8 cellular contexts compared by ENCODE assay signal in the genomic region with DNA sequence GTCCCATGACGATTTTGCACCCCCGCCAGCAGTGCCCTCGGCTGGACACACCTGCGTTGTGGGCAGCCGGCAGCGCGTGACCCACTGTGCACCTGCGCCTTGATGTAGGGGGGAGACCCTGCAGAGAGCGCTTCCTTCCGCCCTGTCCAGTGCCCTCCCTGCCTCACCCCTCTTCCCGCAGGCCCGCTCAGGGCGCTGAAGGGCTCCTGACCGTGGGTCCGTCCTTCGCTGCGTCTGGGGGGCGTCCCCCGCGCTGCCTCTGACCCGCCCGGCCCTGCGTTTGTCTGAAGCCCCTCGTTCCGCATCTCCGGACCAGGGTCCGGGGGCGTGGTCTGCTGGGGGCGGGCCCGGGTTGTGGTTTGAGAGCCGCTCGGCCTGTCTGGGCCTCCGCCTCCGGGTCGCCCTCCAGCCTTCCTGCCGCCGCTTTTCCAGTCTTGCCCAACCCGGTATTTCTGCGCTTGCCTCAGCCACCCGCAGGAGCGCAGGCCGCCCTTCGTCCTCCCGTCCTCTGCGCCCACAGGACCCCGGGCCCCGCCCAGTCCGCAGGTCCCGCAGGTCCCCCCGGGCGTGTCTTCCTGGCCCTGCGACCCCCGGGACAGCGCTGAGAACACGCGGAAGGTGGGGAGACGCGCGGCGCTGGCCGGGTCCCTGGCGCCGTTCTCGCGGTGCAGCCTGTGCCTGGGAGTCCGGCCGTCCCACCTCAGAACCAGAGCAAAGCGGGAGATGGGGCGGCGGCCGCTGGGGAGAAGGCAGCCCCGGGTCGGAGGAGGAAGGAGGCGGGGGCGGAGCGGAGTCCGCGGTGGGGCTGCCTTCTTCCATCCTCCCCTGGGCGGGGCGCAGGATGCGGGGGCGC. TPM values are rescaled to one million over a fixed set of nuclear protein-coding genes. Genes with fewer than 3 reads are reported as not detected.
DNase-seq lines count a peak whose midpoint lies in the region; ATAC-seq and TF ChIP-seq lines count a peak whose summit lies in the region.

No MANE protein-coding gene starts in this region.

- no peak overlapping the region for H2AFZ ChIP-seq in OCI-LY1 (ENCODE audit: low read length)

- H3K27me3 Mint-ChIP-seq in activated naive CD8-positive, alpha-beta T cell treated with anti-CD3 and anti-CD28 coated beads, Interleukin-2, amount 10 ng/mL, durations not matched to agents 7 days and 5 days: peaks cover 19% of the 10 kb centered on the region

- peak; percentile 52 for ATAC-seq in GM21786 (IDR thresholded peaks at IDR 0.05; ENCODE audit: unreplicated experiment)
- peak; percentile 69 for ATAC-seq in activated naive CD8-positive, alpha-beta T cell treated with anti-CD3 and anti-CD28 coated beads, Interleukin-2, amount 10 ng/mL, durations not matched to agents 7 days and 5 days (ENCODE audit: low read depth)

- no peaks in the 10 kb centered on the region for H3K9me3 Mint-ChIP-seq in activated naive CD8-positive, alpha-beta T cell treated with anti-CD3 and anti-CD28 coated beads, Interleukin-2, amount 10 ng/mL, durations not matched to agents 7 days and 5 days

- H3K4me1 Mint-ChIP-seq in activated naive CD8-positive, alpha-beta T cell treated with anti-CD3 and anti-CD28 coated beads, Interleukin-2, amount 10 ng/mL, durations not matched to agents 7 days and 5 days: peaks cover 23% of the 10 kb centered on the region

- H3F3A ChIP-seq in OCI-LY1 (ENCODE audit: insufficient read depth, low read length): no peaks in the 10 kb centered on the region

- peaks cover 44% of the 10 kb centered on the region for H3K4me1 ChIP-seq in OCI-LY1 (ENCODE audit: insufficient read depth, low read length, severe bottlenecking)
- peaks cover 4% of the 10 kb centered on the region for H3K4me1 ChIP-seq in iPS-15b (ENCODE audit: control insufficient read depth, insufficient read depth, low read length)

- peak; percentile 70 for DNase-seq in EL
- peak; percentile 81 for DNase-seq in activated naive CD8-positive, alpha-beta T cell treated with anti-CD3 and anti-CD28 coated beads, Interleukin-2, amount 10 ng/mL, durations not matched to agents 7 days and 5 days
- peak; percentile 42 for DNase-seq in stimulated activated CD4-positive, alpha-beta T cell treated with anti-CD3 and anti-CD28 coated beads, Interleukin-4, amount 100 ng/mL, for 24 hours
- no peak for DNase-seq in inferior parietal cortex (ENCODE audit: extremely low spot score)
- no peak for DNase-seq in posterior cingulate gyrus

- H3K4me3 ChIP-seq in OCI-LY1 (ENCODE audit: low read depth, low read length, poor library complexity, severe bottlenecking) (peak overlapping the region; percentile 53), iPS-15b (ENCODE audit: low read depth, low read length) (peak overlapping the region; percentile 69)

- H3K9ac ChIP-seq in OCI-LY1 (ENCODE audit: low read length) (peak overlapping the region; percentile 34; the same call in 1 of the 2 replicates), iPS-15b (ENCODE audit: low read depth, low read length) (peak overlapping the region; percentile 54)

- H3K36me3 Mint-ChIP-seq in activated naive CD8-positive, alpha-beta T cell treated with anti-CD3 and anti-CD28 coated beads, Interleukin-2, amount 10 ng/mL, durations not matched to agents 7 days and 5 days: peaks cover 2% of the 10 kb centered on the region

- H3K4me3 Mint-ChIP-seq in activated naive CD8-positive, alpha-beta T cell treated with anti-CD3 and anti-CD28 coated beads, Interleukin-2, amount 10 ng/mL, durations not matched to agents 7 days and 5 days: peak overlapping the region; percentile 80

- H3K27me3 ChIP-seq in OCI-LY1 (ENCODE audit: insufficient read depth, low read length): peaks cover 3% of the 10 kb centered on the region; the same call in 1 of the 2 replicates
- H3K27me3 ChIP-seq in iPS-15b (ENCODE audit: control insufficient read depth, insufficient read depth, low read length): no peaks in the 10 kb centered on the region

- TF ChIP-seq CTCF in OCI-LY1 (IDR thresholded peaks at IDR 0.05; ENCODE audit: low read length): no peak

- peaks cover 31% of the 10 kb centered on the region for H3K36me3 ChIP-seq in OCI-LY1 (ENCODE audit: insufficient read depth, low read length)
- H3K36me3 ChIP-seq in iPS-15b (ENCODE audit: control insufficient read depth, insufficient read depth, low read length): peaks cover 13% of the 10 kb centered on the region

- POLR2A ChIA-PET in activated naive CD8-positive, alpha-beta T cell treated with anti-CD3 and anti-CD28 coated beads, Interleukin-2, amount 10 ng/mL, durations not matched to agents 7 days and 5 days (lab: Charles Lee): interaction anchor here (0.6 to 1.8 kb wide), 4 partner anchors 16 to 70 kb away, joined by 3 to 10 read pairs (median 3); a partner anchor contains a TSS

- intact Hi-C loops in posterior cingulate gyrus (cut with DNase I): loop anchor here (10.0 kb wide), 1 partner anchor 540 kb away; a partner anchor contains a TSS

- H3K4me2 ChIP-seq in OCI-LY1 (ENCODE audit: low read length): peak overlapping the region; percentile 61

- no peaks in the 10 kb centered on the region for H3K79me2 ChIP-seq in OCI-LY1 (ENCODE audit: insufficient read depth, low read length)

- H3K9me3 ChIP-seq in OCI-LY1 (ENCODE audit: low read length) (no peaks in the 10 kb centered on the region), iPS-15b (ENCODE audit: control insufficient read depth, insufficient read depth, low read length) (no peaks in the 10 kb centered on the region)

- H3K9me2 ChIP-seq in OCI-LY1 (ENCODE audit: low read depth, low read length): no peaks in the 10 kb centered on the region

- peak overlapping the region; percentile 50 for H3K27ac ChIP-seq in OCI-LY1 (ENCODE audit: low read depth, low read length, poor library complexity, severe bottlenecking)

- H4K20me1 ChIP-seq in OCI-LY1 (ENCODE audit: insufficient read depth, low read length): no peaks in the 10 kb centered on the region

- peak overlapping the region; percentile 70 for H3K27ac Mint-ChIP-seq in activated naive CD8-positive, alpha-beta T cell treated with anti-CD3 and anti-CD28 coated beads, Interleukin-2, amount 10 ng/mL, durations not matched to agents 7 days and 5 days

RNA-seq across cellular contexts. Expression of a gene that starts 4.0 kb away (rescaled TPM):
- total RNA-seq in activated naive CD8-positive, alpha-beta T cell treated with anti-CD3 and anti-CD28 coated beads, Interleukin-2, amount 10 ng/mL, durations not matched to agents 7 days and 5 days: under 1 TPM in 1 of 2 experiments, not detected in 1; 0.68 TPM

RNA-seq across cellular contexts. Expression of a gene that starts 16.5 kb away (rescaled TPM):
- total RNA-seq in activated naive CD8-positive, alpha-beta T cell treated with anti-CD3 and anti-CD28 coated beads, Interleukin-2, amount 10 ng/mL, durations not matched to agents 7 days and 5 days: 100 to 1,000 TPM; 505 to 513 TPM

RNA-seq across cellular contexts. Expression of a gene that starts 28.5 kb away (rescaled TPM):
- 10 to 100 TPM; 80.7 to 84.2 TPM for total RNA-seq in activated naive CD8-positive, alpha-beta T cell treated with anti-CD3 and anti-CD28 coated beads, Interleukin-2, amount 10 ng/mL, durations not matched to agents 7 days and 5 days

RNA-seq across cellular contexts. Expression of a gene that starts 51.9 kb away (rescaled TPM):
- total RNA-seq in activated naive CD8-positive, alpha-beta T cell treated with anti-CD3 and anti-CD28 coated beads, Interleukin-2, amount 10 ng/mL, durations not matched to agents 7 days and 5 days: 10 to 100 TPM; 14.4 to 15.0 TPM

Comparison
In these comparisons a context has a peak if more than half of its experiments do, and no peak if none do; other contexts are left out.
1. DNase-seq: peak in EL (single experiment), activated naive CD8-positive, alpha-beta T cell treated with anti-CD3 and anti-CD28 coated beads, Interleukin-2, amount 10 ng/mL, durations not matched to agents 7 days and 5 days (single experiment) and stimulated activated CD4-positive, alpha-beta T cell treated with anti-CD3 and anti-CD28 coated beads, Interleukin-4, amount 100 ng/mL, for 24 hours (single experiment); none in inferior parietal cortex (single experiment) and posterior cingulate gyrus (0 of 10).